16 cellular contexts compared by ENCODE assay signal in the genomic region with DNA sequence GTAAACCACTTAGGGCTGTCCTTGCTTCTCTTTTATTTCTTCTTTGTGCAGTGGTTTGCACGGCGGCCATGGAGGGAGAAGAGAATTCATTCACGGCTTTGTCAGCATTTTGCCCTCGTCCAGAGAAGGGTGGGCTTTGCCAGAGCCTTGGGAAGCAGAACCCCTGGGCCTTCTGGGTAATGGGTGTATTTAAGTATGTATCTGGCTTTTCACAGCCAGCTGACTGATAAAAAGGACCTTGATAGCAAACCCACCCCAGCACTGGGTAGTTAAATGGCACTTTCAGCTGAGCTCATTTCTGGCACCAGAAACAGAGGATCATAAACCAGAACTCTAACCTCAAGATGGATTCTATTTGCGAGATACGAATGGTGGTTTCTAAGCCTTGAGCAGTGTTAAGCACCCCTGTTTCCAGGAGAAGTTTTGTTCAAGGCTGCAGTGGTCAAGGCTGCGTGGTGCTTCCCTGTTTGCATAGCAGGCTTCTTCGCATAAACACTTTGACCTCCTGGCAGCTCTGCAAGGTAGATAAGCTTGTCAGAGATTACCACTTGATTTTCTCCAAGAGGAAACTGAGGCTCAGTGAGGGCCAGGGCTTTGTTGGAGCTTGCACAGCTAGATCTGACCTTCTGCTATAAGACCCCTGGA.
DNase-seq lines count a peak whose midpoint lies in the region; ATAC-seq and TF ChIP-seq lines count a peak whose summit lies in the region.
"Had no signal": no experiment of that assay in that cellular context is flagged by ENCODE, and none has a peak within 500 bp of the region (broad histone marks: within the 10 kb centered on the region; RNA-seq: fewer than 3 reads in every experiment).

No MANE protein-coding gene starts in this region.

- H4K20me1 ChIP-seq in IMR-90 (ENCODE audit: insufficient read depth, low read length) = no peaks in the 10 kb centered on the region
- H4K20me1 ChIP-seq: BLaER1 had no signal

- peaks cover 34% of the 10 kb centered on the region for H3K4me1 ChIP-seq in ACC112 (ENCODE audit: control insufficient read depth, insufficient read depth, low read length, unreplicated experiment)
- H3K4me1 ChIP-seq in IMR-90 (ENCODE audit: control insufficient read depth, insufficient read depth, low read length) = peaks cover 19% of the 10 kb centered on the region
- no peaks in the 10 kb centered on the region for H3K4me1 ChIP-seq in esophagus muscularis mucosa
- H3K4me1 ChIP-seq in mucosa of stomach (ENCODE audit: control insufficient read depth, insufficient read depth, low read length) = peaks cover 27% of the 10 kb centered on the region
- H3K4me1 ChIP-seq: BLaER1 had no signal

- H3K9me1 ChIP-seq in IMR-90 (ENCODE audit: insufficient read depth, low read length) = no peaks in the 10 kb centered on the region

- dilution Hi-C loops in IMR-90 (cut with HindIII; ENCODE audit: low sequenced_read_pairs, unreplicated experiment) = no loop called here

- H3K79me1 ChIP-seq in IMR-90 (ENCODE audit: low read depth in 1 of 2, low read length in 2 of 2) = no peaks in the 10 kb centered on the region

- H3K23ac ChIP-seq in IMR-90 (ENCODE audit: low read depth, low read length) = no peak overlapping the region

- no peak for TF ChIP-seq POLR2A in IMR-90 (IDR thresholded peaks at IDR 0.05; ENCODE audit: low read depth, low read length)
- TF ChIP-seq POLR2A in esophagus muscularis mucosa (IDR thresholded peaks at IDR 0.05; ENCODE audit: low read depth) = no peak

- H4K5ac ChIP-seq in IMR-90 (ENCODE audit: low read depth, low read length) = peak overlapping the region; percentile 87

- no peak overlapping the region for H3K4ac ChIP-seq in IMR-90 (ENCODE audit: low read depth, low read length)

- H3K9me3 ChIP-seq in IMR-90 (ENCODE audit: control insufficient read depth, insufficient read depth, low read length) = no peaks in the 10 kb centered on the region
- no peaks in the 10 kb centered on the region for H3K9me3 ChIP-seq in esophagus muscularis mucosa
- no peaks in the 10 kb centered on the region for H3K9me3 ChIP-seq in mucosa of stomach (ENCODE audit: control insufficient read depth, low read length)
- H3K9me3 ChIP-seq: BLaER1 had no signal

- no peak overlapping the region for H3K27ac Mint-ChIP-seq in activated naive CD4-positive, alpha-beta T cell treated with anti-CD3 and anti-CD28 coated beads, Interleukin-2, amount 10 ng/mL, durations not matched to agents 7 days and 5 days
- H3K27ac Mint-ChIP-seq in activated CD4-positive, alpha-beta T cell treated with anti-CD3 and anti-CD28 coated beads for 36 hours = no peak overlapping the region
- H3K27ac Mint-ChIP-seq: CD4-positive, CD25-positive, alpha-beta regulatory T cell; HFFc6; IgD-negative memory B cell had no signal

- ATAC-seq in IMR-90 (ENCODE audit: low read depth) = no peak
- no peak for ATAC-seq in activated CD4-positive, alpha-beta T cell treated with anti-CD3 and anti-CD28 coated beads for 36 hours
- ATAC-seq: GM12878 had no signal

- no peak for TF ChIP-seq RAD21 in IMR-90 (IDR thresholded peaks at IDR 0.05; ENCODE audit: low read length)

- CTCF ChIA-PET in IMR-90 (lab: Yijun Ruan, JAX) = interaction anchor here (1.0 kb wide), 1 partner anchor 13 kb away, joined by 3 read pairs; no protein-coding TSS in a partner anchor
- CTCF ChIA-PET in activated naive CD4-positive, alpha-beta T cell treated with anti-CD3 and anti-CD28 coated beads, Interleukin-2, amount 10 ng/mL, durations not matched to agents 7 days and 5 days (lab: Charles Lee) = no interaction called here
- CTCF ChIA-PET in activated CD4-positive, alpha-beta T cell treated with anti-CD3 and anti-CD28 coated beads for 36 hours (lab: Charles Lee) = no interaction called here

- H3K36me3 ChIP-seq in ACC112 (ENCODE audit: insufficient read depth, low read length) (no peaks in the 10 kb centered on the region), IMR-90 (ENCODE audit: control insufficient read depth, insufficient read depth, low read length) (no peaks in the 10 kb centered on the region), esophagus muscularis mucosa (no peaks in the 10 kb centered on the region), mucosa of stomach (ENCODE audit: control insufficient read depth, insufficient read depth, low read length) (no peaks in the 10 kb centered on the region)
- H3K36me3 ChIP-seq: BLaER1 had no signal

- H2BK20ac ChIP-seq in IMR-90 (ENCODE audit: low read depth, low read length) = no peak overlapping the region

- no peak overlapping the region for H3K9ac ChIP-seq in IMR-90 (ENCODE audit: low read depth, low read length)
- H3K9ac ChIP-seq in mucosa of stomach (ENCODE audit: low read length) = peak overlapping the region; percentile 19
- H3K9ac ChIP-seq: BLaER1 had no signal

- H2BK120ac ChIP-seq in IMR-90 (ENCODE audit: low read depth, low read length) = no peak overlapping the region

- intact Hi-C loops in IMR-90 (cut with micrococcal nuclease) = no loop called here
- intact Hi-C loops in esophagus muscularis mucosa (cut with DNase I) = no loop called here
- intact Hi-C loops in activated CD4-positive, alpha-beta T cell treated with anti-CD3 and anti-CD28 coated beads for 36 hours (cut with DNase I, micrococcal nuclease) = no loop called here

- H3K36me3 Mint-ChIP-seq in activated naive CD4-positive, alpha-beta T cell treated with anti-CD3 and anti-CD28 coated beads, Interleukin-2, amount 10 ng/mL, durations not matched to agents 7 days and 5 days = no peaks in the 10 kb centered on the region
- H3K36me3 Mint-ChIP-seq in activated CD4-positive, alpha-beta T cell treated with anti-CD3 and anti-CD28 coated beads for 36 hours (ENCODE audit: low read depth) = no peaks in the 10 kb centered on the region
- H3K36me3 Mint-ChIP-seq: CD4-positive, CD25-positive, alpha-beta regulatory T cell; IgD-negative memory B cell had no signal

- peak overlapping the region; percentile 2; the same call in 1 of the 3 replicates for H2BK15ac ChIP-seq in IMR-90 (ENCODE audit: low read depth, low read length)

- H3K27me3 Mint-ChIP-seq in activated naive CD4-positive, alpha-beta T cell treated with anti-CD3 and anti-CD28 coated beads, Interleukin-2, amount 10 ng/mL, durations not matched to agents 7 days and 5 days = no peaks in the 10 kb centered on the region
- H3K27me3 Mint-ChIP-seq in activated CD4-positive, alpha-beta T cell treated with anti-CD3 and anti-CD28 coated beads for 36 hours = no peaks in the 10 kb centered on the region

- H3K14ac ChIP-seq in IMR-90 (replicated peaks; ENCODE audit: low read depth, low read length) = no peak overlapping the region

- H2AK9ac ChIP-seq in IMR-90 (replicated peaks; ENCODE audit: low read depth, low read length, poor library complexity) = no peak overlapping the region

- no peak overlapping the region for H3K4me3 ChIP-seq in ACC112 (ENCODE audit: low read depth, low read length)
- H3K4me3 ChIP-seq in IMR-90 (ENCODE audit: insufficient read depth, low read depth, low read length) = no peak overlapping the region
- H3K4me3 ChIP-seq in esophagus muscularis mucosa = no peak overlapping the region
- no peak overlapping the region for H3K4me3 ChIP-seq in mucosa of stomach (ENCODE audit: low read length)
- H3K4me3 ChIP-seq: BLaER1, GM12878 had no signal

- no peak overlapping the region for H4K8ac ChIP-seq in IMR-90 (ENCODE audit: low read depth in 2 of 2, low read length in 2 of 2)

- H4K91ac ChIP-seq in IMR-90 (ENCODE audit: insufficient read depth, low read depth, low read length) = no peak overlapping the region

- H3K4me2 ChIP-seq in IMR-90 (ENCODE audit: low read depth, low read length) = no peak overlapping the region
- H3K4me2 ChIP-seq: BLaER1 had no signal

- no peak overlapping the region for H2AK5ac ChIP-seq in IMR-90 (ENCODE audit: low read depth, low read length)

- no TSS peak for BruUV-seq in IMR-90 (replicated peaks; lab: Mats Ljungman, UMichigan)

- no peaks in the 10 kb centered on the region for H3K9me3 Mint-ChIP-seq in activated naive CD4-positive, alpha-beta T cell treated with anti-CD3 and anti-CD28 coated beads, Interleukin-2, amount 10 ng/mL, durations not matched to agents 7 days and 5 days
- no peaks in the 10 kb centered on the region for H3K9me3 Mint-ChIP-seq in activated CD4-positive, alpha-beta T cell treated with anti-CD3 and anti-CD28 coated beads for 36 hours (ENCODE audit: low read depth)
- H3K9me3 Mint-ChIP-seq: HFFc6, IgD-negative memory B cell had no signal

- H3K27ac ChIP-seq in ACC112 (ENCODE audit: low read depth, low read length) = peak overlapping the region; percentile 6; the same call in 1 of the 2 replicates
- H3K27ac ChIP-seq in IMR-90 (ENCODE audit: insufficient read depth, low read length) = no peak overlapping the region
- H3K27ac ChIP-seq in esophagus muscularis mucosa (replicated peaks in 1 of 4) = no peak overlapping the region
- H3K27ac ChIP-seq: 22Rv1, BLaER1 had no signal

- DNase-seq in IMR-90 (no peak), esophagus muscularis mucosa (ENCODE audit: extremely low spot score) (peak; percentile 87), NCI-H1436 (lab: John Stamatoyannopoulos, UW) (no peak), UCSD-AML1 (lab: John Stamatoyannopoulos, UW; ENCODE audit: unreplicated experiment) (no peak)
- DNase-seq in activated naive CD4-positive, alpha-beta T cell treated with anti-CD3 and anti-CD28 coated beads, Interleukin-2, amount 10 ng/mL, durations not matched to agents 7 days and 5 days = no peak
- DNase-seq in activated CD4-positive, alpha-beta T cell treated with anti-CD3 and anti-CD28 coated beads for 36 hours = no peak
- DNase-seq: AML-193; CD4-positive, CD25-positive, alpha-beta regulatory T cell; DMS53; HFFc6 had no signal

- H3K4me3 Mint-ChIP-seq in activated naive CD4-positive, alpha-beta T cell treated with anti-CD3 and anti-CD28 coated beads, Interleukin-2, amount 10 ng/mL, durations not matched to agents 7 days and 5 days = no peak overlapping the region
- no peak overlapping the region for H3K4me3 Mint-ChIP-seq in activated CD4-positive, alpha-beta T cell treated with anti-CD3 and anti-CD28 coated beads for 36 hours
- H3K4me3 Mint-ChIP-seq: CD4-positive, CD25-positive, alpha-beta regulatory T cell; HFFc6; IgD-negative memory B cell had no signal

- H2BK5ac ChIP-seq in IMR-90 (ENCODE audit: low read depth, low read length, poor library complexity, severe bottlenecking) = no peak overlapping the region

- no peaks in the 10 kb centered on the region for H3K27me3 ChIP-seq in ACC112 (ENCODE audit: insufficient read depth, low read length)
- H3K27me3 ChIP-seq in IMR-90 (ENCODE audit: control insufficient read depth, insufficient read depth, low read length) = peaks cover 1% of the 10 kb centered on the region; the same call in 1 of the 2 replicates
- no peaks in the 10 kb centered on the region for H3K27me3 ChIP-seq in esophagus muscularis mucosa
- no peaks in the 10 kb centered on the region for H3K27me3 ChIP-seq in mucosa of stomach (ENCODE audit: control insufficient read depth, insufficient read depth, low read length)
- H3K27me3 ChIP-seq: BLaER1 had no signal

- in situ Hi-C loops in IMR-90 (cut with MboI; ENCODE audit: low sequenced_read_pairs) = no loop called here

- H2AFZ ChIP-seq in ACC112 (ENCODE audit: low read length, unreplicated experiment) (no peak overlapping the region), IMR-90 (replicated peaks; ENCODE audit: low read length, poor library complexity) (no peak overlapping the region)

- no peaks in the 10 kb centered on the region for H3K79me2 ChIP-seq in ACC112 (ENCODE audit: control insufficient read depth, insufficient read depth, low read length, unreplicated experiment)

- WGBS in IMR-90 (ENCODE audit: extremely low coverage in 2 of 2, insufficient read length in 1 of 2), 2 experiments = 100% methylated on average over 2 of the region's 8 CpGs; no CpG with 5 or more reads in 1 of the 2 experiments
- WGBS in esophagus muscularis mucosa = 91% methylated on average over 6 of the region's 8 CpGs

- no peak overlapping the region for H3K56ac ChIP-seq in IMR-90 (ENCODE audit: extremely low read depth, insufficient read depth, low read length)

- peak overlapping the region; percentile 90 for H3K18ac ChIP-seq in IMR-90 (ENCODE audit: low read depth, low read length)

- POLR2A ChIA-PET in IMR-90 (lab: Charles Lee; ENCODE audit: unreplicated experiment) = no interaction called here
- POLR2A ChIA-PET in activated CD4-positive, alpha-beta T cell treated with anti-CD3 and anti-CD28 coated beads for 36 hours (lab: Charles Lee) = no interaction called here

- no peak for TF ChIP-seq EP300 in esophagus muscularis mucosa (IDR thresholded peaks at IDR 0.05)

- no peak for TF ChIP-seq CTCF in IMR-90 (conservative IDR thresholded peaks at IDR 0.05; ENCODE audit: low read depth, low read length)
- no peak for TF ChIP-seq CTCF in esophagus muscularis mucosa (IDR thresholded peaks at IDR 0.05)

- H3K4me1 Mint-ChIP-seq in activated naive CD4-positive, alpha-beta T cell treated with anti-CD3 and anti-CD28 coated beads, Interleukin-2, amount 10 ng/mL, durations not matched to agents 7 days and 5 days = no peaks in the 10 kb centered on the region
- H3K4me1 Mint-ChIP-seq in activated CD4-positive, alpha-beta T cell treated with anti-CD3 and anti-CD28 coated beads for 36 hours = no peaks in the 10 kb centered on the region
- H3K4me1 Mint-ChIP-seq: CD4-positive, CD25-positive, alpha-beta regulatory T cell; IgD-negative memory B cell had no signal
